Comparison of ENCODE assay signal across 1 cellular context in the genomic region with DNA sequence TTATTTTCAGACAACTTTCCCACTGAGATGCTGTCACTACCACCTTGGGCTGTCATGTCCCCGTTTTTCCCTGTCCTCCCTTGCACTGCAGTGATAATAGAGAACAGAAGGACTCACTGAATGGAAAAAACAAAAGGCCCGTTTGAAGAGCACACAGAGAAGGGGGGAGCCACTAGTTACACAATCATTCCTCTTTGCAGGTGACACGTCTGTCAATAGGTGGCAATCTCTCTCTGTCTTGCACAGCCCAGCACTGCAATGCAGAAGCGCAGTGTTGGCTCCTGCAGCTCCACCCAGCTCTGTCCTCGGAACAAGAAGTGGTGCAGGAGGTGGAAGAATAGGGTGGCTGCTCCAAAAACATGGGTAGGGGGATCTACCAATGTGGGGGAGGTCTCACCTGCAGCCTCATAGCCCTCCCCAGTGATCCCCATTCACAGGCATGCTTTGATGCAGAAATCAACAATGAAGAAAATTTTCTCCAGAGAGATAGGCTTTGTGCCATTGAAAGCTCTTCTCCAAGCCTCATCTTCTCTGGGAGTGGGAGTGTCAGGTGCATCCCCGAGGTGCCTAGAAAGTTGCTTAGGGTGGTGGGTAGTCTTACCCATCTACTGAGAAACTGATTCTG.
A peak's percentile ranks its signal among the peaks of the same experiment; 100 is the strongest.
TF ChIP-seq lines count a peak whose summit lies in the region.

No MANE protein-coding gene starts in this region.

TF ChIP-seq in HepG2, 621 proteins besides CTCF, POLR2A, EP300 and RAD21 (continued from another document and continues in another):
- TF ChIP-seq, protein P1, sequence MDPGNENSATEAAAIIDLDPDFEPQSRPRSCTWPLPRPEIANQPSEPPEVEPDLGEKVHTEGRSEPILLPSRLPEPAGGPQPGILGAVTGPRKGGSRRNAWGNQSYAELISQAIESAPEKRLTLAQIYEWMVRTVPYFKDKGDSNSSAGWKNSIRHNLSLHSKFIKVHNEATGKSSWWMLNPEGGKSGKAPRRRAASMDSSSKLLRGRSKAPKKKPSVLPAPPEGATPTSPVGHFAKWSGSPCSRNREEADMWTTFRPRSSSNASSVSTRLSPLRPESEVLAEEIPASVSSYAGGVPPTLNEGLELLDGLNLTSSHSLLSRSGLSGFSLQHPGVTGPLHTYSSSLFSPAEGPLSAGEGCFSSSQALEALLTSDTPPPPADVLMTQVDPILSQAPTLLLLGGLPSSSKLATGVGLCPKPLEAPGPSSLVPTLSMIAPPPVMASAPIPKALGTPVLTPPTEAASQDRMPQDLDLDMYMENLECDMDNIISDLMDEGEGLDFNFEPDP (CRISPR knock-in tag; conservative IDR thresholded peaks at IDR 0.05): no peak
- TF ChIP-seq, protein P2, sequence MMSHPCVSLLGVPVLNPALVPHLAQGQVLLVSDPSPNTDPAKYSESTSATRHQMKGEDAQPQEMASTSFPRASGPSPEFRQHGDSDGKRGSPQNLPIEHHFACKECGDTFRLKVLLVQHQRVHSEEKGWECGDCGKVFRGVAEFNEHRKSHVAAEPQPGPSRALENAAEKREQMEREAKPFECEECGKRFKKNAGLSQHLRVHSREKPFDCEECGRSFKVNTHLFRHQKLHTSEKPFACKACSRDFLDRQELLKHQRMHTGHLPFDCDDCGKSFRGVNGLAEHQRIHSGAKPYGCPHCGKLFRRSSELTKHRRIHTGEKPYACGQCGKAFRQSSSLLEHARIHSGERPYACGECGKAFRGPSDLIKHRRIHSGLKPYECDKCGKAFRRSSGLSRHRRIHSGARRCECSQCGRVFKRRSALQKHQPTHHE (CRISPR knock-in tag; IDR thresholded peaks at IDR 0.05; ENCODE audit: borderline replicate concordance): no peak
- TF ChIP-seq, protein P3, sequence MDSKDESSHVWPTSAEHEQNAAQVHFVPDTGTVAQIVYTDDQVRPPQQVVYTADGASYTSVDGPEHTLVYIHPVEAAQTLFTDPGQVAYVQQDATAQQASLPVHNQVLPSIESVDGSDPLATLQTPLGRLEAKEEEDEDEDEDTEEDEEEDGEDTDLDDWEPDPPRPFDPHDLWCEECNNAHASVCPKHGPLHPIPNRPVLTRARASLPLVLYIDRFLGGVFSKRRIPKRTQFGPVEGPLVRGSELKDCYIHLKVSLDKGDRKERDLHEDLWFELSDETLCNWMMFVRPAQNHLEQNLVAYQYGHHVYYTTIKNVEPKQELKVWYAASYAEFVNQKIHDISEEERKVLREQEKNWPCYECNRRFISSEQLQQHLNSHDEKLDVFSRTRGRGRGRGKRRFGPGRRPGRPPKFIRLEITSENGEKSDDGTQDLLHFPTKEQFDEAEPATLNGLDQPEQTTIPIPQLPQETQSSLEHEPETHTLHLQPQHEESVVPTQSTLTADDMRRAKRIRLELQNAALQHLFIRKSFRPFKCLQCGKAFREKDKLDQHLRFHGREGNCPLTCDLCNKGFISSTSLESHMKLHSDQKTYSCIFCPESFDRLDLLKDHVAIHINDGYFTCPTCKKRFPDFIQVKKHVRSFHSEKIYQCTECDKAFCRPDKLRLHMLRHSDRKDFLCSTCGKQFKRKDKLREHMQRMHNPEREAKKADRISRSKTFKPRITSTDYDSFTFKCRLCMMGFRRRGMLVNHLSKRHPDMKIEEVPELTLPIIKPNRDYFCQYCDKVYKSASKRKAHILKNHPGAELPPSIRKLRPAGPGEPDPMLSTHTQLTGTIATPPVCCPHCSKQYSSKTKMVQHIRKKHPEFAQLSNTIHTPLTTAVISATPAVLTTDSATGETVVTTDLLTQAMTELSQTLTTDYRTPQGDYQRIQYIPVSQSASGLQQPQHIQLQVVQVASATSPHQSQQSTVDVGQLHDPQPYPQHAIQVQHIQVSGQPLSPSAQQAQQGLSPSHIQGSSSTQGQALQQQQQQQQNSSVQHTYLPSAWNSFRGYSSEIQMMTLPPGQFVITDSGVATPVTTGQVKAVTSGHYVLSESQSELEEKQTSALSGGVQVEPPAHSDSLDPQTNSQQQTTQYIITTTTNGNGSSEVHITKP (CRISPR knock-in tag; IDR thresholded peaks at IDR 0.05; ENCODE audit: low read depth): no peak
- TF ChIP-seq ZNF136 (CRISPR knock-in tag; IDR thresholded peaks at IDR 0.05; ENCODE audit: low read depth) (no peak), ZNF530 (CRISPR knock-in tag; IDR thresholded peaks at IDR 0.05; ENCODE audit: low read depth) (no peak), FOXK2 (IDR thresholded peaks at IDR 0.05) (no peak), NPAS2 (CRISPR knock-in tag; IDR thresholded peaks at IDR 0.05; ENCODE audit: borderline replicate concordance) (no peak), BRD4 (CRISPR knock-in tag; IDR thresholded peaks at IDR 0.05) (no peak), ZNF552 (CRISPR knock-in tag; IDR thresholded peaks at IDR 0.05; ENCODE audit: borderline replicate concordance) (no peak), ZNF235 (CRISPR knock-in tag; IDR thresholded peaks at IDR 0.05; ENCODE audit: borderline replicate concordance) (no peak), EHMT2 (IDR thresholded peaks at IDR 0.05; ENCODE audit: borderline replicate concordance, low read depth, low read length) (no peak), RELA (CRISPR knock-in tag; IDR thresholded peaks at IDR 0.05) (no peak), PHF8 (CRISPR knock-in tag; IDR thresholded peaks at IDR 0.05) (no peak), ATRX (CRISPR knock-in tag; IDR thresholded peaks at IDR 0.05; ENCODE audit: borderline replicate concordance) (no peak), NFATC3 (CRISPR knock-in tag; IDR thresholded peaks at IDR 0.05) (no peak), ZNF274 (CRISPR knock-in tag; IDR thresholded peaks at IDR 0.05) (no peak), PRMT3 (CRISPR knock-in tag; IDR thresholded peaks at IDR 0.05; ENCODE audit: borderline replicate concordance, low read depth) (no peak), KMT2A (CRISPR knock-in tag; IDR thresholded peaks at IDR 0.05) (0 out of 2 replicates have a peak, but pooled peaks have one; percentile 43), ZNF230 (CRISPR knock-in tag; IDR thresholded peaks at IDR 0.05) (no peak), FOXA3 (CRISPR knock-in tag; IDR thresholded peaks at IDR 0.05) (no peak; the same call in 1 of the 2 replicates), ELF3 (CRISPR knock-in tag; IDR thresholded peaks at IDR 0.05) (no peak), ZNF563 (CRISPR knock-in tag; IDR thresholded peaks at IDR 0.05) (no peak), RAD51 (IDR thresholded peaks at IDR 0.05; ENCODE audit: borderline replicate concordance) (no peak), ZNF549 (CRISPR knock-in tag; IDR thresholded peaks at IDR 0.05) (no peak), PHF5A (CRISPR knock-in tag; IDR thresholded peaks at IDR 0.05; ENCODE audit: low read depth, unreplicated experiment) (no peak), SSRP1 (CRISPR knock-in tag; IDR thresholded peaks at IDR 0.05) (0 out of 2 replicates have a peak, but pooled peaks have one; percentile 33), ZMYM3 (CRISPR knock-in tag; IDR thresholded peaks at IDR 0.05) (no peak), SRSF1 (optimal IDR thresholded peaks at IDR 0.05; ENCODE audit: low read depth, low read length) (no peak), CEBPG (CRISPR knock-in tag; IDR thresholded peaks at IDR 0.05) (peak; percentile 96), ATF7 (IDR thresholded peaks at IDR 0.05) (no peak), ATF7 (CRISPR knock-in tag; IDR thresholded peaks at IDR 0.05) (no peak), ZNF12 (CRISPR knock-in tag; IDR thresholded peaks at IDR 0.05) (0 out of 2 replicates have a peak, but pooled peaks have one; percentile 26), CCAR2 (optimal IDR thresholded peaks at IDR 0.05; ENCODE audit: low read depth, low read length) (no peak), KAT7 (CRISPR knock-in tag; IDR thresholded peaks at IDR 0.05; ENCODE audit: borderline replicate concordance) (no peak), TBP (CRISPR knock-in tag; IDR thresholded peaks at IDR 0.05) (no peak), IKZF1 (IDR thresholded peaks at IDR 0.05) (no peak), MEF2D (CRISPR knock-in tag; IDR thresholded peaks at IDR 0.05) (no peak), NFE2 (CRISPR knock-in tag; IDR thresholded peaks at IDR 0.05) (no peak), ZMYM4 (CRISPR knock-in tag; IDR thresholded peaks at IDR 0.05) (0 out of 2 replicates have a peak, but pooled peaks have one; percentile 14), CEBPB (IDR thresholded peaks at IDR 0.05; ENCODE audit: borderline replicate concordance, low read depth, low read length) (peak; percentile 94)
- TF ChIP-seq, protein P4, sequence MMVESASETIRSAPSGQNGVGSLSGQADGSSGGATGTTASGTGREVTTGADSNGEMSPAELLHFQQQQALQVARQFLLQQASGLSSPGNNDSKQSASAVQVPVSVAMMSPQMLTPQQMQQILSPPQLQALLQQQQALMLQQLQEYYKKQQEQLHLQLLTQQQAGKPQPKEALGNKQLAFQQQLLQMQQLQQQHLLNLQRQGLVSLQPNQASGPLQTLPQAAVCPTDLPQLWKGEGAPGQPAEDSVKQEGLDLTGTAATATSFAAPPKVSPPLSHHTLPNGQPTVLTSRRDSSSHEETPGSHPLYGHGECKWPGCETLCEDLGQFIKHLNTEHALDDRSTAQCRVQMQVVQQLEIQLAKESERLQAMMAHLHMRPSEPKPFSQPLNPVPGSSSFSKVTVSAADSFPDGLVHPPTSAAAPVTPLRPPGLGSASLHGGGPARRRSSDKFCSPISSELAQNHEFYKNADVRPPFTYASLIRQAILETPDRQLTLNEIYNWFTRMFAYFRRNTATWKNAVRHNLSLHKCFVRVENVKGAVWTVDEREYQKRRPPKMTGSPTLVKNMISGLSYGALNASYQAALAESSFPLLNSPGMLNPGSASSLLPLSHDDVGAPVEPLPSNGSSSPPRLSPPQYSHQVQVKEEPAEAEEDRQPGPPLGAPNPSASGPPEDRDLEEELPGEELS (CRISPR knock-in tag; IDR thresholded peaks at IDR 0.05): no peak
- TF ChIP-seq, protein P5, sequence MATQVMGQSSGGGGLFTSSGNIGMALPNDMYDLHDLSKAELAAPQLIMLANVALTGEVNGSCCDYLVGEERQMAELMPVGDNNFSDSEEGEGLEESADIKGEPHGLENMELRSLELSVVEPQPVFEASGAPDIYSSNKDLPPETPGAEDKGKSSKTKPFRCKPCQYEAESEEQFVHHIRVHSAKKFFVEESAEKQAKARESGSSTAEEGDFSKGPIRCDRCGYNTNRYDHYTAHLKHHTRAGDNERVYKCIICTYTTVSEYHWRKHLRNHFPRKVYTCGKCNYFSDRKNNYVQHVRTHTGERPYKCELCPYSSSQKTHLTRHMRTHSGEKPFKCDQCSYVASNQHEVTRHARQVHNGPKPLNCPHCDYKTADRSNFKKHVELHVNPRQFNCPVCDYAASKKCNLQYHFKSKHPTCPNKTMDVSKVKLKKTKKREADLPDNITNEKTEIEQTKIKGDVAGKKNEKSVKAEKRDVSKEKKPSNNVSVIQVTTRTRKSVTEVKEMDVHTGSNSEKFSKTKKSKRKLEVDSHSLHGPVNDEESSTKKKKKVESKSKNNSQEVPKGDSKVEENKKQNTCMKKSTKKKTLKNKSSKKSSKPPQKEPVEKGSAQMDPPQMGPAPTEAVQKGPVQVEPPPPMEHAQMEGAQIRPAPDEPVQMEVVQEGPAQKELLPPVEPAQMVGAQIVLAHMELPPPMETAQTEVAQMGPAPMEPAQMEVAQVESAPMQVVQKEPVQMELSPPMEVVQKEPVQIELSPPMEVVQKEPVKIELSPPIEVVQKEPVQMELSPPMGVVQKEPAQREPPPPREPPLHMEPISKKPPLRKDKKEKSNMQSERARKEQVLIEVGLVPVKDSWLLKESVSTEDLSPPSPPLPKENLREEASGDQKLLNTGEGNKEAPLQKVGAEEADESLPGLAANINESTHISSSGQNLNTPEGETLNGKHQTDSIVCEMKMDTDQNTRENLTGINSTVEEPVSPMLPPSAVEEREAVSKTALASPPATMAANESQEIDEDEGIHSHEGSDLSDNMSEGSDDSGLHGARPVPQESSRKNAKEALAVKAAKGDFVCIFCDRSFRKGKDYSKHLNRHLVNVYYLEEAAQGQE (IDR thresholded peaks at IDR 0.05; ENCODE audit: borderline replicate concordance in 1 of 2, low read depth in 1 of 2, low read length in 2 of 2): no peak
- TF ChIP-seq, protein P6, sequence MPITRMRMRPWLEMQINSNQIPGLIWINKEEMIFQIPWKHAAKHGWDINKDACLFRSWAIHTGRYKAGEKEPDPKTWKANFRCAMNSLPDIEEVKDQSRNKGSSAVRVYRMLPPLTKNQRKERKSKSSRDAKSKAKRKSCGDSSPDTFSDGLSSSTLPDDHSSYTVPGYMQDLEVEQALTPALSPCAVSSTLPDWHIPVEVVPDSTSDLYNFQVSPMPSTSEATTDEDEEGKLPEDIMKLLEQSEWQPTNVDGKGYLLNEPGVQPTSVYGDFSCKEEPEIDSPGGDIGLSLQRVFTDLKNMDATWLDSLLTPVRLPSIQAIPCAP (CRISPR knock-in tag; IDR thresholded peaks at IDR 0.05; ENCODE audit: low read depth): no peak
- TF ChIP-seq, protein P7, sequence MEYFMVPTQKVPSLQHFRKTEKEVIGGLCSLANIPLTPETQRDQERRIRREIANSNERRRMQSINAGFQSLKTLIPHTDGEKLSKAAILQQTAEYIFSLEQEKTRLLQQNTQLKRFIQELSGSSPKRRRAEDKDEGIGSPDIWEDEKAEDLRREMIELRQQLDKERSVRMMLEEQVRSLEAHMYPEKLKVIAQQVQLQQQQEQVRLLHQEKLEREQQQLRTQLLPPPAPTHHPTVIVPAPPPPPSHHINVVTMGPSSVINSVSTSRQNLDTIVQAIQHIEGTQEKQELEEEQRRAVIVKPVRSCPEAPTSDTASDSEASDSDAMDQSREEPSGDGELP (IDR thresholded peaks at IDR 0.05; ENCODE audit: borderline replicate concordance, low read depth): peak; percentile 41; the same call in 1 of the 2 replicates
- TF ChIP-seq, protein P8, sequence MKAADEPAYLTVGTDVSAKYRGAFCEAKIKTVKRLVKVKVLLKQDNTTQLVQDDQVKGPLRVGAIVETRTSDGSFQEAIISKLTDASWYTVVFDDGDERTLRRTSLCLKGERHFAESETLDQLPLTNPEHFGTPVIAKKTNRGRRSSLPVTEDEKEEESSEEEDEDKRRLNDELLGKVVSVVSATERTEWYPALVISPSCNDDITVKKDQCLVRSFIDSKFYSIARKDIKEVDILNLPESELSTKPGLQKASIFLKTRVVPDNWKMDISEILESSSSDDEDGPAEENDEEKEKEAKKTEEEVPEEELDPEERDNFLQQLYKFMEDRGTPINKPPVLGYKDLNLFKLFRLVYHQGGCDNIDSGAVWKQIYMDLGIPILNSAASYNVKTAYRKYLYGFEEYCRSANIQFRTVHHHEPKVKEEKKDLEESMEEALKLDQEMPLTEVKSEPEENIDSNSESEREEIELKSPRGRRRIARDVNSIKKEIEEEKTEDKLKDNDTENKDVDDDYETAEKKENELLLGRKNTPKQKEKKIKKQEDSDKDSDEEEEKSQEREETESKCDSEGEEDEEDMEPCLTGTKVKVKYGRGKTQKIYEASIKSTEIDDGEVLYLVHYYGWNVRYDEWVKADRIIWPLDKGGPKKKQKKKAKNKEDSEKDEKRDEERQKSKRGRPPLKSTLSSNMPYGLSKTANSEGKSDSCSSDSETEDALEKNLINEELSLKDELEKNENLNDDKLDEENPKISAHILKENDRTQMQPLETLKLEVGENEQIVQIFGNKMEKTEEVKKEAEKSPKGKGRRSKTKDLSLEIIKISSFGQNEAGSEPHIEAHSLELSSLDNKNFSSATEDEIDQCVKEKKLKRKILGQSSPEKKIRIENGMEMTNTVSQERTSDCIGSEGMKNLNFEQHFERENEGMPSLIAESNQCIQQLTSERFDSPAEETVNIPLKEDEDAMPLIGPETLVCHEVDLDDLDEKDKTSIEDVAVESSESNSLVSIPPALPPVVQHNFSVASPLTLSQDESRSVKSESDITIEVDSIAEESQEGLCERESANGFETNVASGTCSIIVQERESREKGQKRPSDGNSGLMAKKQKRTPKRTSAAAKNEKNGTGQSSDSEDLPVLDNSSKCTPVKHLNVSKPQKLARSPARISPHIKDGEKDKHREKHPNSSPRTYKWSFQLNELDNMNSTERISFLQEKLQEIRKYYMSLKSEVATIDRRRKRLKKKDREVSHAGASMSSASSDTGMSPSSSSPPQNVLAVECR (CRISPR knock-in tag; IDR thresholded peaks at IDR 0.05; ENCODE audit: borderline replicate concordance): no peak
- TF ChIP-seq, protein P9, sequence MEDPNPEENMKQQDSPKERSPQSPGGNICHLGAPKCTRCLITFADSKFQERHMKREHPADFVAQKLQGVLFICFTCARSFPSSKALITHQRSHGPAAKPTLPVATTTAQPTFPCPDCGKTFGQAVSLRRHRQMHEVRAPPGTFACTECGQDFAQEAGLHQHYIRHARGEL (CRISPR knock-in tag; IDR thresholded peaks at IDR 0.05): no peak
